1 cellular context compared by ENCODE assay signal in the genomic region with DNA sequence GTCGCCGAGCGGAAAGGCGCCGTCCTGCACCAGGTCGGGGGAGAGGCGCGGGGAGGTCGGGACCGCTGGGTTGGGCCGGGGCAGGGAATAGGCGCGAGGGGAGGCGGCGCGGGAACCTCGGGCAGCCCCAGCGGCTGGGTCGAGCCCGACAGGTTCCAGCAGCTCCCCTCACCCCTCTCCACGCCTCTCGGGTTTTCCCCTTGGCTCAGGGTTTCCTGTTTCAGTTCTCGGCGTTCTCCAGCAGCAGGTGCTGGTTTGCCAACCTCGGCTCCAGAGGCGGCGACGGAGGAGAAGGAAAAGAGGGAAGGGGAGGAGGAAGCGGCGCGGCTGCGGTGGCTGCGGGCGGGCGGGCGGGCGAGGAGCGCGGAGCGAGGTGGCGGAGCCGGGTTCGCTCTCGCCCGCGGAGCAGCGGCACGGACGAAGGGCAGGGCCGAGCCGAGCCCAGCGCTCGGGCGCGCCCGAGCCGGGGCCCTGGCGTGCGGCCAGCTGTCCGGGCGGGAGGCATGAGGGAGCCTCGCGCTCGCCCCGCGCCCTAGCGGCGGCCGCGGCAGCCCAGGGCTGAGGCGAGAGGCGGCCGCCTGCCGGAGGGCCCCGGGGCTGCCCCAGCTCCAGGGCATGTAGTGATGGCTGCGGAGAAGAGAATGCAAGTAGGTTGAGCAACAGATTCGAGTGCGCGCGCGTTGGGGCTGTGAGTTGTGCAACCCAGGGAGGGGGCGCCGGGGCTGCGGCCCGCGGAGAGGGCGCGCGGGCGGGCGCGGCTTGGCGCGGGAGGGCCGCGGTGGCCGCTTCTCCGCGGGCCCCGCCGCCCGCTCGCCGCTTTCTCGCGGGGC.
TF ChIP-seq lines count a peak whose summit lies in the region.

A gene (plus strand): TSS at position 816 of the 830 bp plus-strand sequence. CDS start 20 bp downstream, outside the sequence.

TF ChIP-seq in HEK293, 187 proteins besides CTCF, POLR2A, EP300 and RAD21 (continued from another document and continues in another):
- TF ChIP-seq, protein P1, sequence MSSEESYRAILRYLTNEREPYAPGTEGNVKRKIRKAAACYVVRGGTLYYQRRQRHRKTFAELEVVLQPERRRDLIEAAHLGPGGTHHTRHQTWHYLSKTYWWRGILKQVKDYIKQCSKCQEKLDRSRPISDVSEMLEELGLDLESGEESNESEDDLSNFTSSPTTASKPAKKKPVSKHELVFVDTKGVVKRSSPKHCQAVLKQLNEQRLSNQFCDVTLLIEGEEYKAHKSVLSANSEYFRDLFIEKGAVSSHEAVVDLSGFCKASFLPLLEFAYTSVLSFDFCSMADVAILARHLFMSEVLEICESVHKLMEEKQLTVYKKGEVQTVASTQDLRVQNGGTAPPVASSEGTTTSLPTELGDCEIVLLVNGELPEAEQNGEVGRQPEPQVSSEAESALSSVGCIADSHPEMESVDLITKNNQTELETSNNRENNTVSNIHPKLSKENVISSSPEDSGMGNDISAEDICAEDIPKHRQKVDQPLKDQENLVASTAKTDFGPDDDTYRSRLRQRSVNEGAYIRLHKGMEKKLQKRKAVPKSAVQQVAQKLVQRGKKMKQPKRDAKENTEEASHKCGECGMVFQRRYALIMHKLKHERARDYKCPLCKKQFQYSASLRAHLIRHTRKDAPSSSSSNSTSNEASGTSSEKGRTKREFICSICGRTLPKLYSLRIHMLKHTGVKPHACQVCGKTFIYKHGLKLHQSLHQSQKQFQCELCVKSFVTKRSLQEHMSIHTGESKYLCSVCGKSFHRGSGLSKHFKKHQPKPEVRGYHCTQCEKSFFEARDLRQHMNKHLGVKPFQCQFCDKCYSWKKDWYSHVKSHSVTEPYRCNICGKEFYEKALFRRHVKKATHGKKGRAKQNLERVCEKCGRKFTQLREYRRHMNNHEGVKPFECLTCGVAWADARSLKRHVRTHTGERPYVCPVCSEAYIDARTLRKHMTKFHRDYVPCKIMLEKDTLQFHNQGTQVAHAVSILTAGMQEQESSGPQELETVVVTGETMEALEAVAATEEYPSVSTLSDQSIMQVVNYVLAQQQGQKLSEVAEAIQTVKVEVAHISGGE (tag by site-specific recombination; conservative IDR thresholded peaks at IDR 0.05; ENCODE audit: low read depth): peak; percentile 37; the same call in 1 of the 2 replicates
- TF ChIP-seq ZNF146 (tag by site-specific recombination; IDR thresholded peaks at IDR 0.05) (no peak), ZNF37A (tag by site-specific recombination; IDR thresholded peaks at IDR 0.05) (no peak), TCF7L2 (IDR thresholded peaks at IDR 0.05; ENCODE audit: borderline replicate concordance, low read depth, low read length) (no peak), SCRT1 (tag by site-specific recombination; IDR thresholded peaks at IDR 0.05; ENCODE audit: borderline replicate concordance) (no peak), ZNF626 (tag by site-specific recombination; IDR thresholded peaks at IDR 0.05) (no peak), ZNF707 (tag by site-specific recombination; IDR thresholded peaks at IDR 0.05) (no peak), ZNF433 (tag by site-specific recombination; IDR thresholded peaks at IDR 0.05; ENCODE audit: low read depth) (no peak), ZNF266 (tag by site-specific recombination; IDR thresholded peaks at IDR 0.05; ENCODE audit: low read depth) (no peak), ZNF555 (tag by site-specific recombination; conservative IDR thresholded peaks at IDR 0.05) (no peak), GLI2 (tag by site-specific recombination; IDR thresholded peaks at IDR 0.05; ENCODE audit: borderline replicate concordance, low read depth) (no peak), ZNF324 (tag by site-specific recombination; IDR thresholded peaks at IDR 0.05) (no peak), ZNF501 (tag by site-specific recombination; IDR thresholded peaks at IDR 0.05) (no peak; the same call in 1 of the 2 replicates), ZNF23 (tag by site-specific recombination; IDR thresholded peaks at IDR 0.05; ENCODE audit: borderline replicate concordance) (no peak), ZNF600 (tag by site-specific recombination; IDR thresholded peaks at IDR 0.05) (peak; percentile 77), ZFP3 (tag by site-specific recombination; IDR thresholded peaks at IDR 0.05; ENCODE audit: low read depth) (no peak), ZNF19 (tag by site-specific recombination; IDR thresholded peaks at IDR 0.05; ENCODE audit: low read depth) (no peak), ZNF202 (tag by site-specific recombination; IDR thresholded peaks at IDR 0.05; ENCODE audit: borderline replicate concordance) (no peak), ZNF658 (tag by site-specific recombination; IDR thresholded peaks at IDR 0.05) (no peak), ZXDB (tag by site-specific recombination; IDR thresholded peaks at IDR 0.05) (peak; percentile 60; the same call in 1 of the 2 replicates), ZFP37 (tag by site-specific recombination; IDR thresholded peaks at IDR 0.05) (peak; percentile 75; the same call in 1 of the 2 replicates), HOXA7 (CRISPR knock-in tag; IDR thresholded peaks at IDR 0.05; ENCODE audit: borderline replicate concordance) (no peak), ZNF48 (tag by site-specific recombination; IDR thresholded peaks at IDR 0.05) (no peak), ZNF596 (tag by site-specific recombination; IDR thresholded peaks at IDR 0.05) (no peak), ZNF530 (tag by site-specific recombination; IDR thresholded peaks at IDR 0.05; ENCODE audit: low read depth) (no peak), SCRT2 (tag by site-specific recombination; IDR thresholded peaks at IDR 0.05) (no peak)
- TF ChIP-seq, protein P2, sequence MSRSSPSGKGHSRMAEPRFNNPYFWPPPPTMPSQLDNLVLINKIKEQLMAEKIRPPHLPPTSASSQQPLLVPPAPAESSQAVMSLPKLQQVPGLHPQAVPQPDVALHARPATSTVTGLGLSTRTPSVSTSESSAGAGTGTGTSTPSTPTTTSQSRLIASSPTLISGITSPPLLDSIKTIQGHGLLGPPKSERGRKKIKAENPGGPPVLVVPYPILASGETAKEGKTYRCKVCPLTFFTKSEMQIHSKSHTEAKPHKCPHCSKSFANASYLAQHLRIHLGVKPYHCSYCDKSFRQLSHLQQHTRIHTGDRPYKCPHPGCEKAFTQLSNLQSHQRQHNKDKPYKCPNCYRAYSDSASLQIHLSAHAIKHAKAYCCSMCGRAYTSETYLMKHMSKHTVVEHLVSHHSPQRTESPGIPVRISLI (tag by site-specific recombination; IDR thresholded peaks at IDR 0.05): no peak
- TF ChIP-seq, protein P3, sequence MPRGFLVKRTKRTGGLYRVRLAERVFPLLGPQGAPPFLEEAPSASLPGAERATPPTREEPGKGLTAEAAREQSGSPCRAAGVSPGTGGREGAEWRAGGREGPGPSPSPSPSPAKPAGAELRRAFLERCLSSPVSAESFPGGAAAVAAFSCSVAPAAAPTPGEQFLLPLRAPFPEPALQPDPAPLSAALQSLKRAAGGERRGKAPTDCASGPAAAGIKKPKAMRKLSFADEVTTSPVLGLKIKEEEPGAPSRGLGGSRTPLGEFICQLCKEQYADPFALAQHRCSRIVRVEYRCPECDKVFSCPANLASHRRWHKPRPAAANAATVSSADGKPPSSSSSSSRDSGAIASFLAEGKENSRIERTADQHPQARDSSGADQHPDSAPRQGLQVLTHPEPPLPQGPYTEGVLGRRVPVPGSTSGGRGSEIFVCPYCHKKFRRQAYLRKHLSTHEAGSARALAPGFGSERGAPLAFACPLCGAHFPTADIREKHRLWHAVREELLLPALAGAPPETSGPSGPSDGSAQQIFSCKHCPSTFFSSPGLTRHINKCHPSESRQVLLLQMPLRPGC (tag by site-specific recombination; IDR thresholded peaks at IDR 0.05): no peak
- TF ChIP-seq, protein P4, sequence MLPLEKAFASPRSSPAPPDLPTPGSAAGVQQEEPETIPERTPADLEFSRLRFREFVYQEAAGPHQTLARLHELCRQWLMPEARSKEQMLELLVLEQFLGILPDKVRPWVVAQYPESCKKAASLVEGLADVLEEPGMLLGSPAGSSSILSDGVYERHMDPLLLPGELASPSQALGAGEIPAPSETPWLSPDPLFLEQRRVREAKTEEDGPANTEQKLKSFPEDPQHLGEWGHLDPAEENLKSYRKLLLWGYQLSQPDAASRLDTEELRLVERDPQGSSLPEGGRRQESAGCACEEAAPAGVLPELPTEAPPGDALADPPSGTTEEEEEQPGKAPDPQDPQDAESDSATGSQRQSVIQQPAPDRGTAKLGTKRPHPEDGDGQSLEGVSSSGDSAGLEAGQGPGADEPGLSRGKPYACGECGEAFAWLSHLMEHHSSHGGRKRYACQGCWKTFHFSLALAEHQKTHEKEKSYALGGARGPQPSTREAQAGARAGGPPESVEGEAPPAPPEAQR (tag by site-specific recombination; IDR thresholded peaks at IDR 0.05): no peak
- TF ChIP-seq, protein P5, sequence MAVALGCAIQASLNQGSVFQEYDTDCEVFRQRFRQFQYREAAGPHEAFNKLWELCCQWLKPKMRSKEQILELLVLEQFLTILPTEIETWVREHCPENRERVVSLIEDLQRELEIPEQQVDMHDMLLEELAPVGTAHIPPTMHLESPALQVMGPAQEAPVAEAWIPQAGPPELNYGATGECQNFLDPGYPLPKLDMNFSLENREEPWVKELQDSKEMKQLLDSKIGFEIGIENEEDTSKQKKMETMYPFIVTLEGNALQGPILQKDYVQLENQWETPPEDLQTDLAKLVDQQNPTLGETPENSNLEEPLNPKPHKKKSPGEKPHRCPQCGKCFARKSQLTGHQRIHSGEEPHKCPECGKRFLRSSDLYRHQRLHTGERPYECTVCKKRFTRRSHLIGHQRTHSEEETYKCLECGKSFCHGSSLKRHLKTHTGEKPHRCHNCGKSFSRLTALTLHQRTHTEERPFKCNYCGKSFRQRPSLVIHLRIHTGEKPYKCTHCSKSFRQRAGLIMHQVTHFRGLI (tag by site-specific recombination; IDR thresholded peaks at IDR 0.05): 0 out of 2 replicates have a peak, but pooled peaks have one; percentile 56
- TF ChIP-seq, protein P6, sequence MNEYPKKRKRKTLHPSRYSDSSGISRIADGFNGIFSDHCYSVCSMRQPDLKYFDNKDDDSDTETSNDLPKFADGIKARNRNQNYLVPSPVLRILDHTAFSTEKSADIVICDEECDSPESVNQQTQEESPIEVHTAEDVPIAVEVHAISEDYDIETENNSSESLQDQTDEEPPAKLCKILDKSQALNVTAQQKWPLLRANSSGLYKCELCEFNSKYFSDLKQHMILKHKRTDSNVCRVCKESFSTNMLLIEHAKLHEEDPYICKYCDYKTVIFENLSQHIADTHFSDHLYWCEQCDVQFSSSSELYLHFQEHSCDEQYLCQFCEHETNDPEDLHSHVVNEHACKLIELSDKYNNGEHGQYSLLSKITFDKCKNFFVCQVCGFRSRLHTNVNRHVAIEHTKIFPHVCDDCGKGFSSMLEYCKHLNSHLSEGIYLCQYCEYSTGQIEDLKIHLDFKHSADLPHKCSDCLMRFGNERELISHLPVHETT (tag by site-specific recombination; IDR thresholded peaks at IDR 0.05): no peak
- TF ChIP-seq, protein P7, sequence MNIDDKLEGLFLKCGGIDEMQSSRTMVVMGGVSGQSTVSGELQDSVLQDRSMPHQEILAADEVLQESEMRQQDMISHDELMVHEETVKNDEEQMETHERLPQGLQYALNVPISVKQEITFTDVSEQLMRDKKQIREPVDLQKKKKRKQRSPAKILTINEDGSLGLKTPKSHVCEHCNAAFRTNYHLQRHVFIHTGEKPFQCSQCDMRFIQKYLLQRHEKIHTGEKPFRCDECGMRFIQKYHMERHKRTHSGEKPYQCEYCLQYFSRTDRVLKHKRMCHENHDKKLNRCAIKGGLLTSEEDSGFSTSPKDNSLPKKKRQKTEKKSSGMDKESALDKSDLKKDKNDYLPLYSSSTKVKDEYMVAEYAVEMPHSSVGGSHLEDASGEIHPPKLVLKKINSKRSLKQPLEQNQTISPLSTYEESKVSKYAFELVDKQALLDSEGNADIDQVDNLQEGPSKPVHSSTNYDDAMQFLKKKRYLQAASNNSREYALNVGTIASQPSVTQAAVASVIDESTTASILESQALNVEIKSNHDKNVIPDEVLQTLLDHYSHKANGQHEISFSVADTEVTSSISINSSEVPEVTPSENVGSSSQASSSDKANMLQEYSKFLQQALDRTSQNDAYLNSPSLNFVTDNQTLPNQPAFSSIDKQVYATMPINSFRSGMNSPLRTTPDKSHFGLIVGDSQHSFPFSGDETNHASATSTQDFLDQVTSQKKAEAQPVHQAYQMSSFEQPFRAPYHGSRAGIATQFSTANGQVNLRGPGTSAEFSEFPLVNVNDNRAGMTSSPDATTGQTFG (tag by site-specific recombination; IDR thresholded peaks at IDR 0.05; ENCODE audit: borderline replicate concordance): no peak
- TF ChIP-seq, protein P8, sequence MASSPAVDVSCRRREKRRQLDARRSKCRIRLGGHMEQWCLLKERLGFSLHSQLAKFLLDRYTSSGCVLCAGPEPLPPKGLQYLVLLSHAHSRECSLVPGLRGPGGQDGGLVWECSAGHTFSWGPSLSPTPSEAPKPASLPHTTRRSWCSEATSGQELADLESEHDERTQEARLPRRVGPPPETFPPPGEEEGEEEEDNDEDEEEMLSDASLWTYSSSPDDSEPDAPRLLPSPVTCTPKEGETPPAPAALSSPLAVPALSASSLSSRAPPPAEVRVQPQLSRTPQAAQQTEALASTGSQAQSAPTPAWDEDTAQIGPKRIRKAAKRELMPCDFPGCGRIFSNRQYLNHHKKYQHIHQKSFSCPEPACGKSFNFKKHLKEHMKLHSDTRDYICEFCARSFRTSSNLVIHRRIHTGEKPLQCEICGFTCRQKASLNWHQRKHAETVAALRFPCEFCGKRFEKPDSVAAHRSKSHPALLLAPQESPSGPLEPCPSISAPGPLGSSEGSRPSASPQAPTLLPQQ (tag by site-specific recombination; IDR thresholded peaks at IDR 0.05): no peak
- TF ChIP-seq, protein P9, sequence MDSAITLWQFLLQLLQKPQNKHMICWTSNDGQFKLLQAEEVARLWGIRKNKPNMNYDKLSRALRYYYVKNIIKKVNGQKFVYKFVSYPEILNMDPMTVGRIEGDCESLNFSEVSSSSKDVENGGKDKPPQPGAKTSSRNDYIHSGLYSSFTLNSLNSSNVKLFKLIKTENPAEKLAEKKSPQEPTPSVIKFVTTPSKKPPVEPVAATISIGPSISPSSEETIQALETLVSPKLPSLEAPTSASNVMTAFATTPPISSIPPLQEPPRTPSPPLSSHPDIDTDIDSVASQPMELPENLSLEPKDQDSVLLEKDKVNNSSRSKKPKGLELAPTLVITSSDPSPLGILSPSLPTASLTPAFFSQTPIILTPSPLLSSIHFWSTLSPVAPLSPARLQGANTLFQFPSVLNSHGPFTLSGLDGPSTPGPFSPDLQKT (IDR thresholded peaks at IDR 0.05; ENCODE audit: borderline replicate concordance, low read depth, low read length): no peak
- TF ChIP-seq, protein P10, sequence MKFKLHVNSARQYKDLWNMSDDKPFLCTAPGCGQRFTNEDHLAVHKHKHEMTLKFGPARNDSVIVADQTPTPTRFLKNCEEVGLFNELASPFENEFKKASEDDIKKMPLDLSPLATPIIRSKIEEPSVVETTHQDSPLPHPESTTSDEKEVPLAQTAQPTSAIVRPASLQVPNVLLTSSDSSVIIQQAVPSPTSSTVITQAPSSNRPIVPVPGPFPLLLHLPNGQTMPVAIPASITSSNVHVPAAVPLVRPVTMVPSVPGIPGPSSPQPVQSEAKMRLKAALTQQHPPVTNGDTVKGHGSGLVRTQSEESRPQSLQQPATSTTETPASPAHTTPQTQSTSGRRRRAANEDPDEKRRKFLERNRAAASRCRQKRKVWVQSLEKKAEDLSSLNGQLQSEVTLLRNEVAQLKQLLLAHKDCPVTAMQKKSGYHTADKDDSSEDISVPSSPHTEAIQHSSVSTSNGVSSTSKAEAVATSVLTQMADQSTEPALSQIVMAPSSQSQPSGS (tag by site-specific recombination; IDR thresholded peaks at IDR 0.05; ENCODE audit: low read depth): no peak
